ENCODE assay signal across 1 cellular context in the genomic region with DNA sequence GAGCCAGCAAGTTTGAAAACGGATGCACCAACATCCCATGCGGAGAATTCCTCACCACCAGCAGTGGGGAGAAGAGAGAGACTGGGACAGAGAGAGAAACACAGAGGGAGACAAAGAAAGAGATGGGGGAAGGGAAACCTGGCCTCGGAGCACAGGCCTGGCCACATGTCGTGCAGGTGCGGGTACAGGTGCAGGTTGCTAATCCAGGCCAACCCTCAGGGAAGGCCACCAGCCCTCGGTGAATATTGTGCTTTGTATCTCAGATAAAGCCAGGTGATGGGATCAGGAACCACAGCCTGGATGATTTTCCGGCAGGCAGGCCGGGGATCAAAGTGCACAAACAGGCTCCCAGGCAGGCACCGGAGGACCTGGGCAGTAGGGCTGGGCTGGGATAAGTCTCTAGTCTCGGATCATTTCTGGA.
TF ChIP-seq lines count a peak whose summit lies in the region.

No MANE protein-coding gene starts in this region.

TF ChIP-seq in SK-N-SH treated with all-trans-retinoic acid at 6 μM for 48 hours, 23 proteins besides CTCF, POLR2A, EP300 and RAD21 (continued from another document):
- TF ChIP-seq, protein P1, sequence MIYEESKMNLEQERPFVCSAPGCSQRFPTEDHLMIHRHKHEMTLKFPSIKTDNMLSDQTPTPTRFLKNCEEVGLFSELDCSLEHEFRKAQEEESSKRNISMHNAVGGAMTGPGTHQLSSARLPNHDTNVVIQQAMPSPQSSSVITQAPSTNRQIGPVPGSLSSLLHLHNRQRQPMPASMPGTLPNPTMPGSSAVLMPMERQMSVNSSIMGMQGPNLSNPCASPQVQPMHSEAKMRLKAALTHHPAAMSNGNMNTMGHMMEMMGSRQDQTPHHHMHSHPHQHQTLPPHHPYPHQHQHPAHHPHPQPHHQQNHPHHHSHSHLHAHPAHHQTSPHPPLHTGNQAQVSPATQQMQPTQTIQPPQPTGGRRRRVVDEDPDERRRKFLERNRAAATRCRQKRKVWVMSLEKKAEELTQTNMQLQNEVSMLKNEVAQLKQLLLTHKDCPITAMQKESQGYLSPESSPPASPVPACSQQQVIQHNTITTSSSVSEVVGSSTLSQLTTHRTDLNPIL (CRISPR knock-in tag; IDR thresholded peaks at IDR 0.05; ENCODE audit: low read depth) = no peak
- TF ChIP-seq, protein P2, sequence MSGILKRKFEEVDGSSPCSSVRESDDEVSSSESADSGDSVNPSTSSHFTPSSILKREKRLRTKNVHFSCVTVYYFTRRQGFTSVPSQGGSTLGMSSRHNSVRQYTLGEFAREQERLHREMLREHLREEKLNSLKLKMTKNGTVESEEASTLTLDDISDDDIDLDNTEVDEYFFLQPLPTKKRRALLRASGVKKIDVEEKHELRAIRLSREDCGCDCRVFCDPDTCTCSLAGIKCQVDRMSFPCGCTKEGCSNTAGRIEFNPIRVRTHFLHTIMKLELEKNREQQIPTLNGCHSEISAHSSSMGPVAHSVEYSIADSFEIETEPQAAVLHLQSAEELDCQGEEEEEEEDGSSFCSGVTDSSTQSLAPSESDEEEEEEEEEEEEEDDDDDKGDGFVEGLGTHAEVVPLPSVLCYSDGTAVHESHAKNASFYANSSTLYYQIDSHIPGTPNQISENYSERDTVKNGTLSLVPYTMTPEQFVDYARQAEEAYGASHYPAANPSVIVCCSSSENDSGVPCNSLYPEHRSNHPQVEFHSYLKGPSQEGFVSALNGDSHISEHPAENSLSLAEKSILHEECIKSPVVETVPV (CRISPR knock-in tag; IDR thresholded peaks at IDR 0.05) = no peak
- TF ChIP-seq ZNF70 (CRISPR knock-in tag; IDR thresholded peaks at IDR 0.05) (no peak), ZFP30 (CRISPR knock-in tag; IDR thresholded peaks at IDR 0.05) (no peak), OSR1 (CRISPR knock-in tag; IDR thresholded peaks at IDR 0.05) (no peak), CSDC2 (CRISPR knock-in tag; IDR thresholded peaks at IDR 0.05) (no peak)
TF ChIP-seq in SK-N-SH treated with all-trans-retinoic acid at 6 μM for 48 hours: peak in this region for 0.
